In the genomic region with DNA sequence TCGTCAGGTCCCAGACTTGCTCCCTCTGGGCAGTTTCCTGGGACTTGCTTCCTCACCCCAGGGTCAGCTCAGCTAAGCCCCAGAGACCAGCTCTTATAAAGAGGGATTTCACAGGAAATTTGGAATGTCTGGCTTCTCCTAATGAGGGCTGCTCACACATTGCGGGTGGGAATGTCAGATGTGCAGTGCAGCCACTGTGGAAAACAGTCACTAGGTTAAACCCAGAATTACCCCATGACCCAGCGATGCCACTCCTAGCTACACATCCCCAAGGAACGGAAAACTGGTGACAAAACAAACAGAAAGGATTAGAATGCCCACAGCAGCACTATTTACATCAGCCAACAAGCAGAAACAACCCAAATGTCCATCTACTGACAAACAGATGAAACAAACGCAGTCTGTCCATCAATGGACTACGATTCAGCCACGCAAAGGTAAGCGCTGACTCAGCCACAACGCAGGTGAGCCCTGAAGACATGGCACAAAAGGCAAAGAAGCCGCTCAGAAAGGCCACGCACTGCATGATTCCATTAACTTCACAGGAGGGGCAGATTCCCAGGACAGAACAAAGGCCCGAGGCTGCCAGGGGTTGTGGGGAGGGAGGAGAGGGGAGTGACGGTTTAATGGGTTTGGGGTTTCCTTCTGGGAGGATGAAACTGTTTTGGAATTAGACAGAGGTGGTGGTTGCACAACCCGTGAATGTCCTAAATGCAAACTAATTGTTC, we compare ENCODE assay signal across 14 cellular contexts.
DNase-seq lines count a peak whose midpoint lies in the region; FAIRE-seq and TF ChIP-seq lines count a peak whose summit lies in the region.
"Had no signal": no experiment of that assay in that cellular context is flagged by ENCODE, and none has a peak within 500 bp of the region (broad histone marks: within the 10 kb centered on the region; RNA-seq: fewer than 3 reads in every experiment).

No MANE protein-coding gene starts in this region.

- H4K8ac ChIP-seq in mesendoderm (ENCODE audit: low read depth, low read length), result no peak overlapping the region

- H3K27me3 Mint-ChIP-seq in astrocyte (ENCODE audit: low read depth, unreplicated experiment) (no peaks in the 10 kb centered on the region), immature natural killer cell (ENCODE audit: low read depth in 3 of 3) (peaks cover 0 to 7% (median 6%) of the 10 kb centered on the region in 3 donors)
- H3K27me3 Mint-ChIP-seq: dendritic cell treated with granulocyte-macrophage colony-stimulating factor and Interleukin-4, amounts not matched to agents 40 ng/mL and 50 ng/mL, for 4 days; stimulated activated naive CD8-positive, alpha-beta T cell treated with anti-CD3 and anti-CD28 coated beads, Interleukin-15, amount 100 ng/mL, for 72 hours; T-cell had no signal

- H3K36me3 Mint-ChIP-seq in astrocyte (ENCODE audit: low read depth, unreplicated experiment) (peaks cover 13% of the 10 kb centered on the region), immature natural killer cell (no peaks in the 10 kb centered on the region)

- 58% methylated on average over 14 of the region's 14 CpGs for WGBS in mammary epithelial cell (ENCODE audit: low coverage, missing lambda C conversion rate)
- no CpG with 5 or more reads among the region's 14 CpGs for WGBS in mesendoderm (ENCODE audit: extremely low coverage, insufficient coverage, low lambda C conversion rate)
- WGBS in thymus, result 95% methylated on average over 14 of the region's 14 CpGs

- dilution Hi-C loops in mammary epithelial cell (cut with HindIII; ENCODE audit: low sequenced_read_pairs), result no loop called here

- H3K4me3 Mint-ChIP-seq in astrocyte (ENCODE audit: unreplicated experiment) (no peak overlapping the region), immature natural killer cell (no peak overlapping the region)
- H3K4me3 Mint-ChIP-seq: dendritic cell treated with granulocyte-macrophage colony-stimulating factor and Interleukin-4, amounts not matched to agents 40 ng/mL and 50 ng/mL, for 4 days; stimulated activated naive CD8-positive, alpha-beta T cell treated with anti-CD3 and anti-CD28 coated beads, Interleukin-15, amount 100 ng/mL, for 72 hours; T-cell had no signal

- no peak overlapping the region for H2AK5ac ChIP-seq in mesendoderm (ENCODE audit: low read length)

- in situ Hi-C loops in mammary epithelial cell (cut with MboI; ENCODE audit: low sequenced_read_pairs in 2 of 2), result no loop called here

- H3K23ac ChIP-seq in mesendoderm (ENCODE audit: low read length), result no peak overlapping the region

- H3K56ac ChIP-seq in mesendoderm (ENCODE audit: low read length), result peak overlapping the region; percentile 59

- H3K4me2 ChIP-seq in mammary epithelial cell (ENCODE audit: insufficient read depth, low read depth, low read length) (no peak overlapping the region), astrocyte (ENCODE audit: low read length) (no peak overlapping the region), mesendoderm (ENCODE audit: low read length) (no peak overlapping the region)

- H3K27ac Mint-ChIP-seq in astrocyte (ENCODE audit: unreplicated experiment), result peak overlapping the region; percentile 11
- no peak overlapping the region for H3K27ac Mint-ChIP-seq in immature natural killer cell
- H3K27ac Mint-ChIP-seq: T-cell had no signal

- BruUV-seq in mammary epithelial cell (replicated peaks; lab: Mats Ljungman, UMichigan), result no TSS peak

- H3K9me3 ChIP-seq in breast epithelium (no peaks in the 10 kb centered on the region), mammary epithelial cell (replicated peaks; ENCODE audit: insufficient read depth, low read length) (no peaks in the 10 kb centered on the region), astrocyte (ENCODE audit: insufficient read depth, low read depth, low read length) (no peaks in the 10 kb centered on the region), thymus (ENCODE audit: control insufficient read depth) (no peaks in the 10 kb centered on the region)

- no peaks in the 10 kb centered on the region for H3K27me3 ChIP-seq in breast epithelium
- no peaks in the 10 kb centered on the region for H3K27me3 ChIP-seq in mammary epithelial cell (ENCODE audit: insufficient read depth, low read length)
- H3K27me3 ChIP-seq in astrocyte (ENCODE audit: insufficient read depth, low read length), result no peaks in the 10 kb centered on the region
- H3K27me3 ChIP-seq in mesendoderm (ENCODE audit: insufficient read depth, low read length, poor library complexity), result no peaks in the 10 kb centered on the region
- no peaks in the 10 kb centered on the region for H3K27me3 ChIP-seq in thymus (ENCODE audit: control insufficient read depth, insufficient read depth)

- no peaks in the 10 kb centered on the region for H3K9me3 Mint-ChIP-seq in astrocyte (ENCODE audit: unreplicated experiment)
- H3K9me3 Mint-ChIP-seq in immature natural killer cell, result no peaks in the 10 kb centered on the region
- H3K9me3 Mint-ChIP-seq: dendritic cell treated with granulocyte-macrophage colony-stimulating factor and Interleukin-4, amounts not matched to agents 40 ng/mL and 50 ng/mL, for 4 days; stimulated activated naive CD8-positive, alpha-beta T cell treated with anti-CD3 and anti-CD28 coated beads, Interleukin-15, amount 100 ng/mL, for 72 hours; T-cell had no signal

- no peak overlapping the region for H2AFZ ChIP-seq in mammary epithelial cell (ENCODE audit: low read depth, low read length)
- H2AFZ ChIP-seq in astrocyte (ENCODE audit: low read depth, low read length), result no peak overlapping the region

- peak overlapping the region; percentile 4 for H3K18ac ChIP-seq in mesendoderm (ENCODE audit: low read length)

- H2BK5ac ChIP-seq in mesendoderm (ENCODE audit: low read length), result no peak overlapping the region

- H2BK15ac ChIP-seq in mesendoderm (replicated peaks; ENCODE audit: low read depth), result no peak overlapping the region

- H3K36me3 ChIP-seq in breast epithelium (no peaks in the 10 kb centered on the region), mammary epithelial cell (ENCODE audit: insufficient read depth, low read length) (no peaks in the 10 kb centered on the region), astrocyte (ENCODE audit: insufficient read depth, low read length) (no peaks in the 10 kb centered on the region), mesendoderm (ENCODE audit: control insufficient read depth, insufficient read depth, low read length) (no peaks in the 10 kb centered on the region), thymus (ENCODE audit: control insufficient read depth, insufficient read depth) (peaks cover 3% of the 10 kb centered on the region)

- H3K4me1 ChIP-seq in breast epithelium (peaks cover 26 to 68% of the 10 kb centered on the region in 2 donors), mammary epithelial cell (ENCODE audit: insufficient read depth, low read length) (peaks cover 60% of the 10 kb centered on the region), astrocyte (ENCODE audit: insufficient read depth, low read length) (peaks cover 62% of the 10 kb centered on the region), mesendoderm (ENCODE audit: control insufficient read depth, low read depth, low read length) (peaks cover 14% of the 10 kb centered on the region), thymus (ENCODE audit: control insufficient read depth, insufficient read depth, low read length) (peaks cover 23% of the 10 kb centered on the region)

- H4K20me1 ChIP-seq in mammary epithelial cell (ENCODE audit: insufficient read depth, low read length), result no peaks in the 10 kb centered on the region
- H4K20me1 ChIP-seq in astrocyte (ENCODE audit: insufficient read depth, low read length), result peaks cover 100% of the 10 kb centered on the region

- no peak for DNase-seq in breast epithelium (ENCODE audit: low spot score in 2 of 2)
- DNase-seq in mammary epithelial cell, result no peak
- no peak for DNase-seq in astrocyte (ENCODE audit: low read depth)
- DNase-seq in mesendoderm, result peak; percentile 74
- no peak for DNase-seq in NCI-H2196 (lab: John Stamatoyannopoulos, UW; ENCODE audit: unreplicated experiment)
- DNase-seq in immature natural killer cell, result no peak
- no peak for DNase-seq in GM12891 (ENCODE audit: insufficient read length, low spot score)
- DNase-seq: activated gamma-delta T cell treated with Interleukin-2 at 50 U/mL for 16 hours; Karpas-422; stimulated activated naive CD8-positive, alpha-beta T cell treated with anti-CD3 and anti-CD28 coated beads, Interleukin-15, amount 100 ng/mL, for 72 hours; T-cell had no signal

- peak overlapping the region; percentile 92 for H3K27ac ChIP-seq in breast epithelium
- H3K27ac ChIP-seq in mammary epithelial cell (ENCODE audit: insufficient read depth, low read depth, low read length), result no peak overlapping the region
- H3K27ac ChIP-seq in astrocyte (ENCODE audit: low read depth, low read length), result no peak overlapping the region
- no peak overlapping the region for H3K27ac ChIP-seq in mesendoderm (ENCODE audit: low read depth, low read length)
- peak overlapping the region; percentile 40 for H3K27ac ChIP-seq in thymus (ENCODE audit: low read depth)

- no peak for TF ChIP-seq CTCF in breast epithelium (IDR thresholded peaks at IDR 0.05)
- no peak for TF ChIP-seq CTCF in mammary epithelial cell (conservative IDR thresholded peaks at IDR 0.05 in 1 of 2, IDR thresholded peaks at IDR 0.05 in 1 of 2; ENCODE audit: extremely low read depth in 1 of 2, insufficient read depth in 1 of 2, low read depth in 1 of 2, low read length in 2 of 2)
- no peak for TF ChIP-seq CTCF in astrocyte (IDR thresholded peaks at IDR 0.05; ENCODE audit: insufficient read depth, low read depth, low read length)

- H3K9ac ChIP-seq in mammary epithelial cell (ENCODE audit: insufficient read depth, low read length) (no peak overlapping the region), astrocyte (ENCODE audit: low read length) (no peak overlapping the region), mesendoderm (ENCODE audit: low read length) (peak overlapping the region; percentile 0)

- FAIRE-seq in astrocyte (lab: Jason Lieb, UNC) (no peak), GM12891 (lab: Jason Lieb, UNC) (no peak)
- FAIRE-seq: GM12892 had no signal

- intact Hi-C loops in breast epithelium (cut with DNase I; ENCODE audit: low total_unique reads), result no loop called here
- intact Hi-C loops in mammary epithelial cell (cut with micrococcal nuclease), result no loop called here

- no peak overlapping the region for H3K4ac ChIP-seq in mesendoderm (ENCODE audit: low read depth, low read length)

- peaks cover 75% of the 10 kb centered on the region for H3K4me1 Mint-ChIP-seq in astrocyte (ENCODE audit: low read depth, unreplicated experiment)
- peaks cover 24 to 28% of the 10 kb centered on the region in 2 donors for H3K4me1 Mint-ChIP-seq in immature natural killer cell

- CTCF ChIA-PET in mammary epithelial cell (lab: Charles Lee; ENCODE audit: low non-redundant PET), result no interaction called here

- peaks cover 98% of the 10 kb centered on the region for H3K79me2 ChIP-seq in mammary epithelial cell (ENCODE audit: insufficient read depth, low read length)
- H3K79me2 ChIP-seq in astrocyte (ENCODE audit: insufficient read depth, low read length), result peaks cover 98% of the 10 kb centered on the region
- peaks cover 77% of the 10 kb centered on the region for H3K79me2 ChIP-seq in mesendoderm (ENCODE audit: control insufficient read depth, insufficient read depth, low read length)

- peaks cover 37% of the 10 kb centered on the region for H3K79me1 ChIP-seq in mesendoderm (ENCODE audit: low read length)

- H3K4me3 ChIP-seq in breast epithelium (no peak overlapping the region), mammary epithelial cell (replicated peaks in 1 of 3; ENCODE audit: insufficient read depth in 1 of 3, low read depth in 2 of 3, low read length in 3 of 3) (no peak overlapping the region), astrocyte (ENCODE audit: insufficient read depth, low read depth, low read length) (no peak overlapping the region), mesendoderm (ENCODE audit: low read length) (no peak overlapping the region), thymus (ENCODE audit: low read length) (no peak overlapping the region)

- no peak overlapping the region for H2BK120ac ChIP-seq in mesendoderm (ENCODE audit: low read depth, low read length)

- H4K5ac ChIP-seq in mesendoderm (ENCODE audit: low read length), result no peak overlapping the region

- TF ChIP-seq POLR2A in breast epithelium (IDR thresholded peaks at IDR 0.05) (no peak), GM12891 (IDR thresholded peaks at IDR 0.05; ENCODE audit: low read depth, low read length) (no peak)

Comparison
In these comparisons a context has a peak if more than half of its experiments do, and no peak if none do; other contexts are left out.
1. H3K27ac ChIP-seq: peak in breast epithelium (2 of 2) and thymus (single experiment); none in mammary epithelial cell (single experiment), astrocyte (single experiment) and mesendoderm (single experiment).